In the genomic region with DNA sequence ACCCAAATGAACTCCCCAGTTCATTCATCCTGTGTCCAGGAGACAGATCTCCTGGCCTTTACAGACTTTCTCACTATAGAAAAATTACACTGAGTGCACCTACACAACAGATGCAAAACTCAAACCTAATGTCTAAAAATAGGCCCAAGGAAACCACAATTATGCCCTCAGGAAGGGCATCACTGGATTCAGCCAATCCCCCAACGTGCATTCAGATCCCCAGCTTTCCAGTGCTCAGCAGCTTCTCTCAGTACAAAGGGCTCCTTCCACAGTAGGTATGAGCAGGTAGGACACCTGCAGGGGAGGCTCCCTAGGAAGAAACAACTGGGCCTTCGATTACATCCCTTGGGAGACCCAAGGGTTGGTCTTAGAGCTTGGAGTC, we compare ENCODE assay signal across 14 cellular contexts. TPM values are rescaled to one million over a fixed set of nuclear protein-coding genes. Genes with fewer than 3 reads are reported as not detected.
A peak's percentile ranks its signal among the peaks of the same experiment; 100 is the strongest.
DNase-seq lines count a peak whose midpoint lies in the region; ATAC-seq, FAIRE-seq and TF ChIP-seq lines count a peak whose summit lies in the region.
"Had no signal": no experiment of that assay in that cellular context is flagged by ENCODE, and none has a peak within 500 bp of the region (broad histone marks: within the 10 kb centered on the region; RNA-seq: fewer than 3 reads in every experiment).

No MANE protein-coding gene starts in this region.

- H3K27me3 ChIP-seq in CD8-positive, alpha-beta T cell (ENCODE audit: insufficient read depth, low read length): no peaks in the 10 kb centered on the region
- H3K27me3 ChIP-seq: cardiac muscle cell had no signal

- H3K9me3 Mint-ChIP-seq in CD8-positive, alpha-beta T cell: no peaks in the 10 kb centered on the region
- no peaks in the 10 kb centered on the region for H3K9me3 Mint-ChIP-seq in naive B cell

- intact Hi-C loops in CD8-positive, alpha-beta T cell (cut with DNase I, micrococcal nuclease): loop anchor here (5.0 to 10.0 kb wide), 3 partner anchors 118 to 320 kb away; a partner anchor contains a TSS

- peaks cover 37% of the 10 kb centered on the region for H3K4me1 ChIP-seq in CD8-positive, alpha-beta T cell (ENCODE audit: insufficient read depth, low read length)

- H3K4me3 Mint-ChIP-seq in CD8-positive, alpha-beta T cell: peak overlapping the region; percentile 35
- H3K4me3 Mint-ChIP-seq in naive B cell: peak overlapping the region; percentile 50 to 97 (median 70)
- H3K4me3 Mint-ChIP-seq: CD14-positive monocyte had no signal

- H3K9me3 ChIP-seq in CD8-positive, alpha-beta T cell (ENCODE audit: low read length): no peaks in the 10 kb centered on the region

- peak; percentile 70 for FAIRE-seq in GM19239 (lab: Jason Lieb, UNC)

- no peaks in the 10 kb centered on the region for H3K36me3 ChIP-seq in CD8-positive, alpha-beta T cell (ENCODE audit: insufficient read depth, low read length)
- H3K36me3 ChIP-seq: cardiac muscle cell had no signal

- POLR2A ChIA-PET in CD8-positive, alpha-beta T cell (lab: Charles Lee): interaction anchor here (1.6 to 1.8 kb wide), 2 partner anchors 117 to 149 kb away, joined by 3 to 4 read pairs; a partner anchor contains a TSS

- no peak for DNase-seq in CD8-positive, alpha-beta T cell
- DNase-seq in GM19239 (ENCODE audit: insufficient read length, low spot score) (no peak), UCSD-AML1 (lab: John Stamatoyannopoulos, UW; ENCODE audit: unreplicated experiment) (peak; percentile 21), naive B cell (no peak), SIG-M5 (lab: John Stamatoyannopoulos, UW) (no peak), HuH-7.5 (ENCODE audit: low spot score) (no peak)
- DNase-seq in activated CD4-positive, alpha-beta T cell treated with anti-CD3 and anti-CD28 coated beads for 4 hours: no peak
- DNase-seq: islet precursor cell, NCI-H1417 treated with DMSO at 0.1 percent for 48 hours, NCI-H524 treated with DMSO at 0.1 percent for 48 hours had no signal

- no peak for ATAC-seq in CD8-positive, alpha-beta T cell
- peak in 1 of 2 donors; percentile 13 for ATAC-seq in naive B cell (ENCODE audit: low read depth in 2 of 2)
- ATAC-seq: sciatic nerve had no signal

- H3K36me3 Mint-ChIP-seq in CD8-positive, alpha-beta T cell: peaks cover 10% of the 10 kb centered on the region
- H3K36me3 Mint-ChIP-seq in naive B cell: no peaks in the 10 kb centered on the region

- TF ChIP-seq CTCF in CD8-positive, alpha-beta T cell (IDR thresholded peaks at IDR 0.05): no peak

- H3K27ac Mint-ChIP-seq in CD8-positive, alpha-beta T cell: peak overlapping the region; percentile 25
- peak overlapping the region in 4 of 6 donors; percentile 39 to 72 (median 56) for H3K27ac Mint-ChIP-seq in naive B cell

- H3K27ac ChIP-seq in CD8-positive, alpha-beta T cell (ENCODE audit: low read depth, low read length): no peak overlapping the region
- H3K27ac ChIP-seq: cardiac muscle cell, RWPE1 had no signal

- H3K4me1 Mint-ChIP-seq in CD8-positive, alpha-beta T cell (ENCODE audit: low read depth): peaks cover 46% of the 10 kb centered on the region
- peaks cover 28 to 70% (median 50%) of the 10 kb centered on the region in 3 donors for H3K4me1 Mint-ChIP-seq in naive B cell

- CTCF ChIA-PET in CD8-positive, alpha-beta T cell (lab: Charles Lee): interaction anchor here (0.8 kb wide), 1 partner anchor 11 kb away, joined by 3 read pairs; no protein-coding TSS in a partner anchor

- H3K4me3 ChIP-seq in CD8-positive, alpha-beta T cell (ENCODE audit: low read depth, low read length): no peak overlapping the region
- H3K4me3 ChIP-seq: cardiac muscle cell had no signal

- no peaks in the 10 kb centered on the region for H3K27me3 Mint-ChIP-seq in CD8-positive, alpha-beta T cell (ENCODE audit: low read depth)
- no peaks in the 10 kb centered on the region for H3K27me3 Mint-ChIP-seq in naive B cell

RNA-seq across cellular contexts. Expression of a gene that starts 2.1 kb away (rescaled TPM):
- total RNA-seq in CD8-positive, alpha-beta T cell: 1 to 10 TPM; 4.3 to 4.5 TPM
- polyA plus RNA-seq in naive B cell (ENCODE audit: low read depth in 6 of 6): 1 to 10 TPM in 5 of 6 donors, not detected in 1; 1.4 to 2.8 (median 2.3) TPM

RNA-seq across cellular contexts. Expression of a gene that starts 41.7 kb away (rescaled TPM):
- 1 to 10 TPM; 2.1 to 2.6 TPM for total RNA-seq in CD8-positive, alpha-beta T cell
- polyA plus RNA-seq in naive B cell (ENCODE audit: low read depth in 6 of 6): 1 to 10 TPM; 1.4 to 4.3 (median 3.1) TPM
